ENCODE assay signal across 9 cellular contexts in genomic region chr9:98146101-98146991, GRCh38. TPM values are rescaled to one million over a fixed set of nuclear protein-coding genes. Genes with fewer than 3 reads are reported as not detected.
DNase-seq lines count a peak whose midpoint lies in the region; ATAC-seq, FAIRE-seq and TF ChIP-seq lines count a peak whose summit lies in the region.
"Had no signal": no experiment of that assay in that cellular context is flagged by ENCODE, and none has a peak within 500 bp of the region (broad histone marks: within the 10 kb centered on the region; RNA-seq: fewer than 3 reads in every experiment).

No MANE protein-coding gene starts in this region.

- no peak overlapping the region for H4K8ac ChIP-seq in neuronal stem cell (ENCODE audit: low read depth, low read length)

- H2AK5ac ChIP-seq in neuronal stem cell (ENCODE audit: low read depth, low read length): no peak overlapping the region

- peaks cover 4% of the 10 kb centered on the region for H3K36me3 ChIP-seq in bronchial epithelial cell (ENCODE audit: control insufficient read depth, insufficient read depth, low read length)
- no peaks in the 10 kb centered on the region for H3K36me3 ChIP-seq in neuronal stem cell (replicated peaks in 1 of 2; ENCODE audit: control insufficient read depth in 2 of 2, insufficient read depth in 2 of 2, low read length in 2 of 2)

- H2BK15ac ChIP-seq in neuronal stem cell (ENCODE audit: low read length): no peak overlapping the region

- H3K14ac ChIP-seq in neuronal stem cell (ENCODE audit: low read length): no peak overlapping the region

- H3K4me1 ChIP-seq in neuronal stem cell (ENCODE audit: control insufficient read depth in 2 of 2, insufficient read depth in 1 of 2, low read depth in 1 of 2, low read length in 2 of 2): peaks cover 0 to 6% of the 10 kb centered on the region in 2 donors

- H3K4me3 ChIP-seq in bronchial epithelial cell (ENCODE audit: low read depth, low read length) (no peak overlapping the region), neuronal stem cell (ENCODE audit: low read length in 2 of 2) (no peak overlapping the region)

- no peak overlapping the region for H2BK5ac ChIP-seq in neuronal stem cell (ENCODE audit: low read length)

- H3K27me3 ChIP-seq in bronchial epithelial cell (ENCODE audit: control insufficient read depth, insufficient read depth, low read length) (no peaks in the 10 kb centered on the region), neuronal stem cell (ENCODE audit: control insufficient read depth in 3 of 3, insufficient read depth in 3 of 3, low read depth in 1 of 3, low read length in 3 of 3) (no peaks in the 10 kb centered on the region)

- no peak overlapping the region for H2BK12ac ChIP-seq in neuronal stem cell (ENCODE audit: low read length)

- TF ChIP-seq CTCF in bronchial epithelial cell (IDR thresholded peaks at IDR 0.05; ENCODE audit: insufficient read depth, low read length, severe bottlenecking): no peak

- no peaks in the 10 kb centered on the region for H3K79me1 ChIP-seq in neuronal stem cell (ENCODE audit: low read depth, low read length)

- no peak overlapping the region for H3K23ac ChIP-seq in neuronal stem cell (ENCODE audit: low read depth, low read length, poor library complexity)

- H3K9ac ChIP-seq in neuronal stem cell (ENCODE audit: low read depth, low read length, poor library complexity): peak overlapping the region; percentile 1

- peak overlapping the region; percentile 25 for H2AFZ ChIP-seq in neuronal stem cell (ENCODE audit: low read length)

- FAIRE-seq in bronchial epithelial cell (lab: Jason Lieb, UNC): peak; percentile 40
- FAIRE-seq: A204.1 had no signal

- no peak for ATAC-seq in GM21360 (IDR thresholded peaks at IDR 0.05; ENCODE audit: unreplicated experiment)

- H3K27ac ChIP-seq in neuronal stem cell (replicated peaks; ENCODE audit: low read length): no peak overlapping the region

- peak overlapping the region; percentile 66 for H3K18ac ChIP-seq in neuronal stem cell (ENCODE audit: low read length)

- WGBS in neuronal stem cell (ENCODE audit: extremely low coverage in 2 of 2, insufficient read length in 2 of 2, insufficient replicate concordance in 1 of 2), 2 donors: no CpG with 5 or more reads among the region's 7 CpGs

- DNase-seq in DMS53 (lab: John Stamatoyannopoulos, UW) (peak; percentile 31), DMS53 treated with DMSO at 0.1 percent for 48 hours (lab: John Stamatoyannopoulos, UW; ENCODE audit: unreplicated experiment) (no peak), MV-4-11 (lab: John Stamatoyannopoulos, UW) (peak; percentile 90), bronchial epithelial cell (ENCODE audit: low read depth) (peak; percentile 91), neuronal stem cell (ENCODE audit: low spot score) (no peak), cerebellum (ENCODE audit: low spot score) (no peak)
- no peak for DNase-seq in activated T-cell treated with anti-CD3 and anti-CD28 coated beads, Interleukin-2, amount 50 U/mL, for 1 hour

- H3K4me2 ChIP-seq in neuronal stem cell (ENCODE audit: insufficient read depth, low read length, poor library complexity, severe bottlenecking): no peak overlapping the region

- no peak overlapping the region for H4K91ac ChIP-seq in neuronal stem cell (ENCODE audit: low read depth, low read length, poor library complexity)

- peaks cover 0 to 2% of the 10 kb centered on the region in 2 donors for H3K9me3 ChIP-seq in neuronal stem cell (replicated peaks in 1 of 2; ENCODE audit: control insufficient read depth in 2 of 2, insufficient read depth in 1 of 2, low read depth in 1 of 2, low read length in 2 of 2)

- H3K4ac ChIP-seq in neuronal stem cell (ENCODE audit: low read length): no peak overlapping the region

- H2BK120ac ChIP-seq in neuronal stem cell (ENCODE audit: low read depth, low read length): no peak overlapping the region

RNA-seq across cellular contexts. Expression of gene TRIM14, which starts 27.3 kb away (rescaled TPM):
- total RNA-seq in bronchial epithelial cell (1.8 and 5.8 TPM in 2 replicates), cerebellum (2.6 TPM)
- 1.7 TPM for polyA plus RNA-seq in neuronal stem cell (2013, experiment 1 of 2)
- polyA plus RNA-seq in neuronal stem cell (2013, experiment 2 of 2): 1.9 TPM

RNA-seq across cellular contexts. Expression of gene CORO2A, which starts 46.1 kb away (rescaled TPM):
- total RNA-seq in bronchial epithelial cell: 22.1 and 34.7 TPM in 2 replicates
- 4.3 TPM for polyA plus RNA-seq in neuronal stem cell (2013, experiment 1 of 2)
- polyA plus RNA-seq in neuronal stem cell (2013, experiment 2 of 2): 4.5 TPM
- 2.7 TPM for total RNA-seq in cerebellum

Comparison
In these comparisons a context has a peak if more than half of its experiments do, and no peak if none do; other contexts are left out.
1. DNase-seq: peak in DMS53 (single experiment), MV-4-11 (single experiment) and bronchial epithelial cell (single experiment); none in DMS53 treated with DMSO at 0.1 percent for 48 hours (single experiment), neuronal stem cell (single experiment), cerebellum (single experiment) and activated T-cell treated with anti-CD3 and anti-CD28 coated beads, Interleukin-2, amount 50 U/mL, for 1 hour (single experiment).